Comparison of ENCODE assay signal across 25 cellular contexts in the genomic region with DNA sequence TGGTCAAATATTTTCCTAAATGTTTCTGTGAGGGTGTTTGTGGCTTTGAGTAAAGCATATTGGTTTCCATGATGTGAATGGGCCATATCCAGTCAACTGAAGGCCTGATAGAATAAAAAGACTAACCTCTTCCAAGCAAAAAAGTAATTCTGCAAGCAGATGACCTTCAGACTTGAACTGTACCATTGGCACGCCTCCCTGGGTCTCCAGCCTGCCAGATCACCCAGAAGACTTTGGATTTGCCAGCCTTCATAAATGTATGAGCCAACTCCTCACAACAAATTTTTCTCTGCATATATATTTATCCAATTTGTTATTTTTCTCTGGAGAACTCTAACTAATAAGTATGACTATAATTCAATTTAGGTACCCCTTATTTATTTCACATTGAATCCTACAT.
A peak's percentile ranks its signal among the peaks of the same experiment; 100 is the strongest.
DNase-seq lines count a peak whose midpoint lies in the region; ATAC-seq, FAIRE-seq and TF ChIP-seq lines count a peak whose summit lies in the region.
"Had no signal": no experiment of that assay in that cellular context is flagged by ENCODE, and none has a peak within 500 bp of the region (broad histone marks: within the 10 kb centered on the region; RNA-seq: fewer than 3 reads in every experiment).

No MANE protein-coding gene starts in this region.

- ATAC-seq in HepG2 (no peak), left colon (peak; percentile 63), HG03045 (IDR thresholded peaks at IDR 0.05; ENCODE audit: unreplicated experiment) (no peak)
- ATAC-seq: A549, GM12878, GM23338, HCT116 had no signal

- H3K79me2 ChIP-seq in HepG2 (ENCODE audit: insufficient read depth, low read length): no peaks in the 10 kb centered on the region

- H3K27me3 ChIP-seq in left ventricle myocardium inferior (ENCODE audit: low read depth): no peaks in the 10 kb centered on the region
- no peaks in the 10 kb centered on the region for H3K27me3 ChIP-seq in liver (ENCODE audit: control insufficient read depth in 4 of 4, insufficient read depth in 4 of 4, low read length in 3 of 4)
- H3K27me3 ChIP-seq in HepG2 (ENCODE audit: control insufficient read depth in 1 of 2, insufficient read depth in 2 of 2, low read length in 2 of 2): no peaks in the 10 kb centered on the region
- no peaks in the 10 kb centered on the region for H3K27me3 ChIP-seq in testis
- H3K27me3 ChIP-seq: BE2C; BLaER1 treated with 17β-estradiol and CSF1 and Interleukin-3, amounts not matched to agents 10 nM and 100 nM had no signal

- TF ChIP-seq POLR2A in HepG2 (IDR thresholded peaks at IDR 0.05; ENCODE audit: insufficient read depth in 1 of 2, low read depth in 2 of 2, low read length in 2 of 2) (no peak), testis (IDR thresholded peaks at IDR 0.05) (no peak)

- peaks cover 10% of the 10 kb centered on the region for H3K9me3 ChIP-seq in left ventricle myocardium inferior (replicated peaks)
- H3K9me3 ChIP-seq in liver (ENCODE audit: control insufficient read depth in 4 of 4, low read length in 3 of 4): peaks cover 0 to 2% (median 0%) of the 10 kb centered on the region in 4 donors
- no peaks in the 10 kb centered on the region for H3K9me3 ChIP-seq in HepG2 (ENCODE audit: low read length)
- no peaks in the 10 kb centered on the region for H3K9me3 ChIP-seq in testis
- H3K9me3 ChIP-seq: A549; BE2C; BLaER1 treated with 17β-estradiol and CSF1 and Interleukin-3, amounts not matched to agents 10 nM and 100 nM had no signal

- BruUV-seq in HepG2 (replicated peaks; lab: Mats Ljungman, UMichigan): no TSS peak

- 42% methylated on average over 1 of the region's 1 CpG for WGBS in liver
- 0% methylated on average over 1 of the region's 1 CpG for WGBS in HepG2 (ENCODE audit: low lambda C conversion rate)
- WGBS in testis, 2 donors: 36 to 42% methylated on average over 1 of the region's 1 CpG

- H3K9ac ChIP-seq in liver (ENCODE audit: low read depth in 1 of 2, low read length in 2 of 2) (no peak overlapping the region), HepG2 (ENCODE audit: insufficient read depth, low read depth, low read length) (no peak overlapping the region)
- H3K9ac ChIP-seq: BLaER1 treated with 17β-estradiol and CSF1 and Interleukin-3, amounts not matched to agents 10 nM and 100 nM had no signal

- H4K20me1 ChIP-seq in HepG2 (ENCODE audit: insufficient read depth, low read length): no peaks in the 10 kb centered on the region
- H4K20me1 ChIP-seq: BLaER1 treated with 17β-estradiol and CSF1 and Interleukin-3, amounts not matched to agents 10 nM and 100 nM had no signal

- POLR2A ChIA-PET in HepG2 (lab: Yijun Ruan, JAX): no interaction called here

- H3K27ac ChIP-seq in left ventricle myocardium inferior (replicated peaks) (no peak overlapping the region), liver (ENCODE audit: low read depth in 1 of 2, low read length in 2 of 2) (no peak overlapping the region), HepG2 (ENCODE audit: extremely low read length, insufficient read depth, low read length) (no peak overlapping the region), testis (no peak overlapping the region)
- H3K27ac ChIP-seq: A549; BLaER1 treated with 17β-estradiol and CSF1 and Interleukin-3, amounts not matched to agents 10 nM and 100 nM had no signal

- no peak for TF ChIP-seq CTCF in left ventricle myocardium inferior (IDR thresholded peaks at IDR 0.05; ENCODE audit: borderline replicate concordance)
- TF ChIP-seq CTCF in liver (IDR thresholded peaks at IDR 0.05; ENCODE audit: low read depth, low read length, missing input control): no peak
- no peak for TF ChIP-seq CTCF in HepG2 (CRISPR knock-in tag; IDR thresholded peaks at IDR 0.05)
- no peak for TF ChIP-seq CTCF in testis (IDR thresholded peaks at IDR 0.05)

- no peak overlapping the region for H3K4me2 ChIP-seq in HepG2 (ENCODE audit: low read depth, low read length)
- H3K4me2 ChIP-seq: A549; BLaER1 treated with 17β-estradiol and CSF1 and Interleukin-3, amounts not matched to agents 10 nM and 100 nM; GM23338 had no signal

- no peak for TF ChIP-seq RAD21 in liver (IDR thresholded peaks at IDR 0.05)
- TF ChIP-seq RAD21 in HepG2 (CRISPR knock-in tag; IDR thresholded peaks at IDR 0.05): no peak

- H2AFZ ChIP-seq in HepG2 (ENCODE audit: low read length): no peak overlapping the region
- H2AFZ ChIP-seq: GM23338 had no signal

- in situ Hi-C loops in HepG2 (cut with HindIII; ENCODE audit: extremely low pct_ligation_motif_present, low pct_unique_long_range_greater_than_20kb): loop anchor here (25.0 kb wide), 1 partner anchor 915 kb away; no protein-coding TSS in a partner anchor

- CTCF ChIA-PET in HepG2 (lab: Yijun Ruan, JAX; ENCODE audit: low intra/inter-chr PET ratio, low total read pairs): no interaction called here

- peak; percentile 18 for DNase-seq in left ventricle myocardium inferior
- DNase-seq in cardiac septum (ENCODE audit: low spot score): no peak
- DNase-seq in HepG2 (ENCODE audit: low spot score): no peak
- DNase-seq in left colon: peak in 1 of 2 donors; percentile 17
- peak; percentile 28 for DNase-seq in testis
- no peak for DNase-seq in NCI-H524 treated with DMSO at 0.1 percent for 48 hours (lab: John Stamatoyannopoulos, UW)
- DNase-seq: 8988T; ACHN; AML-193; BE2C; CD4-positive, alpha-beta T cell; CD8-positive, alpha-beta memory T cell; DMS 273 treated with DMSO at 0.1 percent for 48 hours; DMS79; EL; GDM1; H9 had no signal

- H3K4me3 ChIP-seq in left ventricle myocardium inferior (no peak overlapping the region), liver (ENCODE audit: low read depth in 1 of 3, low read length in 3 of 3) (no peak overlapping the region), HepG2 (replicated peaks in 1 of 3; ENCODE audit: insufficient read depth in 1 of 3, low read depth in 2 of 3, low read length in 3 of 3) (no peak overlapping the region), testis (no peak overlapping the region)
- H3K4me3 ChIP-seq: A549; BLaER1 treated with 17β-estradiol and CSF1 and Interleukin-3, amounts not matched to agents 10 nM and 100 nM; GM12878; GM23338 had no signal

- intact Hi-C loops in left ventricle myocardium inferior (cut with micrococcal nuclease): no loop called here
- intact Hi-C loops in cardiac septum (cut with DNase I): no loop called here
- intact Hi-C loops in HepG2 (cut with micrococcal nuclease; ENCODE audit: unreplicated experiment): no loop called here
- intact Hi-C loops in left colon (cut with DNase I, micrococcal nuclease): no loop called here
- intact Hi-C loops in testis (cut with DNase I; ENCODE audit: low total_unique reads): no loop called here

- FAIRE-seq in HepG2 (lab: Jason Lieb, UNC): no peak
- FAIRE-seq: A549, D721Med, GM12878 had no signal

- H3K4me1 ChIP-seq in left ventricle myocardium inferior (no peaks in the 10 kb centered on the region), liver (ENCODE audit: control insufficient read depth in 4 of 4, insufficient read depth in 4 of 4, low read length in 3 of 4) (no peaks in the 10 kb centered on the region), HepG2 (ENCODE audit: insufficient read depth, low read length) (no peaks in the 10 kb centered on the region), testis (no peaks in the 10 kb centered on the region)
- H3K4me1 ChIP-seq: A549; BE2C; BLaER1 treated with 17β-estradiol and CSF1 and Interleukin-3, amounts not matched to agents 10 nM and 100 nM had no signal

- H3K36me3 ChIP-seq in left ventricle myocardium inferior (no peaks in the 10 kb centered on the region), liver (ENCODE audit: control insufficient read depth in 4 of 4, insufficient read depth in 3 of 4, low read depth in 1 of 4, low read length in 3 of 4) (no peaks in the 10 kb centered on the region), HepG2 (replicated peaks in 1 of 2; ENCODE audit: control insufficient read depth in 1 of 2, insufficient read depth in 2 of 2, low read length in 2 of 2) (no peaks in the 10 kb centered on the region), testis (ENCODE audit: low read depth, missing control alignments) (no peaks in the 10 kb centered on the region)
- H3K36me3 ChIP-seq: BE2C; BLaER1 treated with 17β-estradiol and CSF1 and Interleukin-3, amounts not matched to agents 10 nM and 100 nM had no signal

- TF ChIP-seq EP300 in HepG2 (IDR thresholded peaks at IDR 0.05; ENCODE audit: low read depth in 2 of 2, low read length in 2 of 2) (no peak), HepG2 (CRISPR knock-in tag; IDR thresholded peaks at IDR 0.05; ENCODE audit: borderline replicate concordance) (no peak)

TF ChIP-seq in HepG2, 621 proteins besides CTCF, POLR2A, EP300 and RAD21 (continues in another document):
- TF ChIP-seq SALL1 (CRISPR knock-in tag; IDR thresholded peaks at IDR 0.05) (no peak), HDAC2 (CRISPR knock-in tag; IDR thresholded peaks at IDR 0.05) (no peak), ZNF260 (CRISPR knock-in tag; IDR thresholded peaks at IDR 0.05; ENCODE audit: borderline replicate concordance, low read depth) (no peak), SNRNP70 (IDR thresholded peaks at IDR 0.05; ENCODE audit: low read depth, low read length) (no peak), MED1 (CRISPR knock-in tag; IDR thresholded peaks at IDR 0.05) (no peak), ZNF672 (CRISPR knock-in tag; IDR thresholded peaks at IDR 0.05) (no peak), KLF15 (CRISPR knock-in tag; IDR thresholded peaks at IDR 0.05; ENCODE audit: borderline replicate concordance) (no peak), ARNT (IDR thresholded peaks at IDR 0.05) (no peak), ZNF615 (CRISPR knock-in tag; IDR thresholded peaks at IDR 0.05; ENCODE audit: borderline replicate concordance) (no peak), NFIC (IDR thresholded peaks at IDR 0.05; ENCODE audit: low read length) (no peak), CBFB (CRISPR knock-in tag; IDR thresholded peaks at IDR 0.05) (no peak), PCBP1 (IDR thresholded peaks at IDR 0.05; ENCODE audit: borderline replicate concordance, low read depth, low read length) (no peak), ZSCAN31 (CRISPR knock-in tag; IDR thresholded peaks at IDR 0.05; ENCODE audit: low read depth) (no peak), FIP1L1 (IDR thresholded peaks at IDR 0.05; ENCODE audit: borderline replicate concordance, insufficient read depth, low read depth, low read length) (no peak)
- TF ChIP-seq, protein P1, sequence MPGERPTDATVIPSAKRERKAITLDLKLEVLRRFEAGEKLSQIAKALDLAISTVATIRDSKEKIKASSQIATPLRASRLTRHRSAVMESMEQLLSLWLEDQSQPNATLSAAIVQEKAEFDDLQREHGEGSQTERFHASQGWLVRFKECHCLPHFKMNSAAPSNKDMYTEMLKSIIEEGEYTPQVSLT (CRISPR knock-in tag; IDR thresholded peaks at IDR 0.05; ENCODE audit: borderline replicate concordance, low read depth): no peak
- TF ChIP-seq, protein P2, sequence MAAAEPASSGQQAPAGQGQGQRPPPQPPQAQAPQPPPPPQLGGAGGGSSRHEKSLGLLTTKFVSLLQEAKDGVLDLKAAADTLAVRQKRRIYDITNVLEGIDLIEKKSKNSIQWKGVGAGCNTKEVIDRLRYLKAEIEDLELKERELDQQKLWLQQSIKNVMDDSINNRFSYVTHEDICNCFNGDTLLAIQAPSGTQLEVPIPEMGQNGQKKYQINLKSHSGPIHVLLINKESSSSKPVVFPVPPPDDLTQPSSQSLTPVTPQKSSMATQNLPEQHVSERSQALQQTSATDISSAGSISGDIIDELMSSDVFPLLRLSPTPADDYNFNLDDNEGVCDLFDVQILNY (CRISPR knock-in tag; conservative IDR thresholded peaks at IDR 0.05): no peak

Comparison
In these comparisons a context has a peak if more than half of its experiments do, and no peak if none do; other contexts are left out.
1. DNase-seq: peak in left ventricle myocardium inferior (single experiment) and testis (single experiment); none in cardiac septum (single experiment), HepG2 (single experiment) and NCI-H524 treated with DMSO at 0.1 percent for 48 hours (single experiment).